In the genomic region with DNA sequence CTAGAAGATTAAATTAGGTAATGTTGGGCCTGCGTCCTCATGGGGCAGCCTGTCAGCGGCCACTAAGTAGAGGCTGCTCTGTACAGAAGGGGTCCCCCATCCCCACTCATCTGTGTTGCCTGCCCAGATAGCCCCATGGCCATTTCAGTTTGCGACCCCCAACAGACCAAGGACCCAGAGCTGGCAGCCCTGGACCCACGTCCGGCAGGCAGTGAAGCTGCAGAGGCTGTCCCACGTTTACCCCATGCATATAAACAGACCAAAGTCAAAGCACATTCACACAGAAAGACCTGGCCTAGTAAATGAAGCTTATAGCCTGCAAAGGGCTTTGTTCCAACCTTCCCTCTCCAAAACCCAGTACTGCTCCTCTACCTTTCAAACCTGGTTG, we compare ENCODE assay signal across 12 cellular contexts. TPM values are rescaled to one million over a fixed set of nuclear protein-coding genes. Genes with fewer than 3 reads are reported as not detected.
DNase-seq lines count a peak whose midpoint lies in the region; ATAC-seq, FAIRE-seq and TF ChIP-seq lines count a peak whose summit lies in the region.
"Had no signal": no experiment of that assay in that cellular context is flagged by ENCODE, and none has a peak within 500 bp of the region (broad histone marks: within the 10 kb centered on the region; RNA-seq: fewer than 3 reads in every experiment).

No MANE protein-coding gene starts in this region.

- peak overlapping the region; percentile 99 for H3K4me2 ChIP-seq in Loucy (ENCODE audit: low read depth, low read length, poor library complexity, severe bottlenecking)
- peak overlapping the region; percentile 5; the same call in 1 of the 2 replicates for H3K4me2 ChIP-seq in GM12878 (ENCODE audit: control insufficient read depth, insufficient read depth)

- H4K20me1 ChIP-seq in Loucy (ENCODE audit: insufficient read depth, low read length, poor library complexity, severe bottlenecking), result peaks cover 50% of the 10 kb centered on the region
- peaks cover 8% of the 10 kb centered on the region; the same call in 1 of the 2 replicates for H4K20me1 ChIP-seq in GM12878 (ENCODE audit: control insufficient read depth, insufficient read depth)

- intact Hi-C loops in CD4-positive, alpha-beta T cell (cut with DNase I, micrococcal nuclease), result loop anchor here in 1 of 2 experiments (1.0 kb wide), 1 partner anchor 12 kb away; no protein-coding TSS in a partner anchor
- intact Hi-C loops in GM12878 (cut with micrococcal nuclease; ENCODE audit: unreplicated experiment), result no loop called here

- in situ Hi-C loops in GM12878 (cut with MboI), result no loop called here

- peaks cover 77% of the 10 kb centered on the region for H3K36me3 Mint-ChIP-seq in CD4-positive, alpha-beta T cell (ENCODE audit: low read depth)
- H3K36me3 Mint-ChIP-seq in neural crest cell (ENCODE audit: low read depth), result peaks cover 17% of the 10 kb centered on the region

- no peak for ATAC-seq in CD4-positive, alpha-beta T cell (ENCODE audit: poor library complexity)
- ATAC-seq in GM12878 (no peak), GM18868 (IDR thresholded peaks at IDR 0.05; ENCODE audit: unreplicated experiment) (no peak), HG02610 (IDR thresholded peaks at IDR 0.05; ENCODE audit: unreplicated experiment) (no peak), HG03175 (IDR thresholded peaks at IDR 0.05; ENCODE audit: unreplicated experiment) (no peak)

- H3K36me3 ChIP-seq in Loucy (ENCODE audit: insufficient read depth, low read length), result peaks cover 50% of the 10 kb centered on the region; the same call in 1 of the 2 replicates
- H3K36me3 ChIP-seq in GM12878 (ENCODE audit: control insufficient read depth in 2 of 2, insufficient read depth in 2 of 2, low read length in 1 of 2), result peaks cover 30 to 47% of the 10 kb centered on the region in 2 experiments

- CTCF ChIA-PET in CD4-positive, alpha-beta T cell (lab: Charles Lee), result no interaction called here
- CTCF ChIA-PET in GM12878 (lab: Yijun Ruan, JAX), result interaction anchor here (1.0 to 2.0 kb wide), 3 partner anchors 11 to 70 kb away, joined by 3 to 7 read pairs (median 3); no protein-coding TSS in a partner anchor

- no peak for DNase-seq in CD4-positive, alpha-beta T cell
- DNase-seq in GM12878 (ENCODE audit: low read depth, low spot score), result no peak
- no peak for DNase-seq in neural crest cell (ENCODE audit: low read depth, low spot score)
- no peak for DNase-seq in NCI-H1930 (lab: John Stamatoyannopoulos, UW)
- DNase-seq: BE2C; effector CD8-positive, alpha-beta T cell had no signal

- no peaks in the 10 kb centered on the region for H3K9me3 Mint-ChIP-seq in CD4-positive, alpha-beta T cell
- no peaks in the 10 kb centered on the region for H3K9me3 Mint-ChIP-seq in neural crest cell

- peaks cover 7% of the 10 kb centered on the region; the same call in 1 of the 2 replicates for H3F3A ChIP-seq in Loucy (ENCODE audit: low read depth)

- H2AFZ ChIP-seq in Loucy (ENCODE audit: low read length) (no peak overlapping the region), GM12878 (ENCODE audit: control insufficient read depth, low read depth, low read length) (no peak overlapping the region)

- TF ChIP-seq EP300 in GM12878 (IDR thresholded peaks at IDR 0.05; ENCODE audit: borderline replicate concordance in 1 of 2, control insufficient read depth in 1 of 2, low read depth in 2 of 2, low read length in 2 of 2), result no peak

- POLR2A ChIA-PET in CD4-positive, alpha-beta T cell (lab: Charles Lee), result no interaction called here
- POLR2A ChIA-PET in GM12878 (lab: Charles Lee), result interaction anchor here (0.6 to 6.6 kb wide), 3 partner anchors 8 to 192 kb away, joined by 4 to 42 read pairs (median 5); partner anchors contain the start of genes COG8 and NIP7

- H3K27ac Mint-ChIP-seq in CD4-positive, alpha-beta T cell, result peak overlapping the region; percentile 58
- H3K27ac Mint-ChIP-seq in neural crest cell (ENCODE audit: unreplicated experiment), result peak overlapping the region; percentile 27

- RAD21 ChIA-PET in GM12878 (lab: Charles Lee; ENCODE audit: unreplicated experiment), result interaction anchor here (0.8 kb wide), 1 partner anchor 32 kb away, joined by 3 read pairs; no protein-coding TSS in a partner anchor

- H3K79me2 ChIP-seq in Loucy (ENCODE audit: insufficient read depth, low read length) (peaks cover 91% of the 10 kb centered on the region), GM12878 (ENCODE audit: control insufficient read depth, insufficient read depth, low read length) (peaks cover 61% of the 10 kb centered on the region)

- TF ChIP-seq RAD21 in GM12878 (IDR thresholded peaks at IDR 0.05; ENCODE audit: insufficient read depth, low read depth, low read length), result no peak

- H3K4me3 ChIP-seq in Loucy (ENCODE audit: low read length, poor library complexity, severe bottlenecking) (peak overlapping the region; percentile 87), GM12878 (peak overlapping the region; percentile 34; the same call in 1 of the 2 replicates)
- H3K4me3 ChIP-seq: ascending aorta had no signal

- peaks cover 36% of the 10 kb centered on the region for H3K4me1 Mint-ChIP-seq in CD4-positive, alpha-beta T cell (ENCODE audit: low read depth)
- peaks cover 27% of the 10 kb centered on the region for H3K4me1 Mint-ChIP-seq in neural crest cell

- no peak overlapping the region for H3K27ac ChIP-seq in CD4-positive, alpha-beta T cell (ENCODE audit: low read depth, low read length)
- H3K27ac ChIP-seq in GM12878 (ENCODE audit: control insufficient read depth, insufficient read depth), result no peak overlapping the region
- H3K27ac ChIP-seq: ascending aorta, neutrophil had no signal

- WGBS in GM12878 (ENCODE audit: insufficient coverage, insufficient replicate concordance, low lambda C conversion rate, missing lambda C conversion rate), result 87% methylated on average over 6 of the region's 6 CpGs

- SMC1A ChIA-PET in GM12878 (lab: Charles Lee; ENCODE audit: uncharacterized antibody, unreplicated experiment), result interaction anchor here (0.8 to 2.5 kb wide), 6 partner anchors 13 to 470 kb away, joined by 3 to 6 read pairs (median 4); no protein-coding TSS in a partner anchor

- peaks cover 40% of the 10 kb centered on the region for H3K4me1 ChIP-seq in Loucy (ENCODE audit: insufficient read depth, low read length, poor library complexity, severe bottlenecking)
- H3K4me1 ChIP-seq in GM12878 (ENCODE audit: control insufficient read depth, insufficient read depth, low read length), result peaks cover 10% of the 10 kb centered on the region

- no peak for TF ChIP-seq CTCF in CD4-positive, alpha-beta T cell (IDR thresholded peaks at IDR 0.05)
- TF ChIP-seq CTCF in Loucy (conservative IDR thresholded peaks at IDR 0.05; ENCODE audit: low read length), result no peak
- TF ChIP-seq CTCF in GM12878 (IDR thresholded peaks at IDR 0.05 in 2 of 3, conservative IDR thresholded peaks at IDR 0.05 in 1 of 3; ENCODE audit: control insufficient read depth in 2 of 3, extremely low read depth in 1 of 3, insufficient read depth in 1 of 3, low read depth in 3 of 3, low read length in 3 of 3), result no peak
- TF ChIP-seq CTCF in neural crest cell (conservative IDR thresholded peaks at IDR 0.05), result no peak

- TF ChIP-seq POLR2A in GM12878 (IDR thresholded peaks at IDR 0.05; ENCODE audit: low read depth, low read length), result 0 out of 2 replicates have a peak, but pooled peaks have one; percentile 27

- BruUV-seq in GM12878 (replicated peaks; lab: Mats Ljungman, UMichigan), result no TSS peak

- H3K4me3 Mint-ChIP-seq in CD4-positive, alpha-beta T cell, result no peak overlapping the region
- H3K4me3 Mint-ChIP-seq in neural crest cell, result peak overlapping the region; percentile 72

- no peaks in the 10 kb centered on the region for H3K9me3 ChIP-seq in CD4-positive, alpha-beta T cell (ENCODE audit: control insufficient read depth, low read length)
- no peaks in the 10 kb centered on the region for H3K9me3 ChIP-seq in Loucy (ENCODE audit: insufficient read depth, low read depth, low read length)
- no peaks in the 10 kb centered on the region for H3K9me3 ChIP-seq in GM12878 (replicated peaks; ENCODE audit: control insufficient read depth, insufficient read depth, low read length)
- H3K9me3 ChIP-seq: ascending aorta, BE2C, neutrophil had no signal

- no peak for FAIRE-seq in GM12878 (lab: Jason Lieb, UNC)

- H3K27me3 ChIP-seq in CD4-positive, alpha-beta T cell (ENCODE audit: control insufficient read depth, insufficient read depth, low read length), result no peaks in the 10 kb centered on the region
- H3K27me3 ChIP-seq in Loucy (ENCODE audit: insufficient read depth, low read length, poor library complexity, severe bottlenecking) (no peaks in the 10 kb centered on the region), GM12878 (replicated peaks in 1 of 2; ENCODE audit: control insufficient read depth in 2 of 2, insufficient read depth in 2 of 2, low read length in 1 of 2) (no peaks in the 10 kb centered on the region)
- H3K27me3 ChIP-seq: ascending aorta, BE2C, neutrophil had no signal

- no peaks in the 10 kb centered on the region for H3K27me3 Mint-ChIP-seq in CD4-positive, alpha-beta T cell
- no peaks in the 10 kb centered on the region for H3K27me3 Mint-ChIP-seq in neural crest cell (ENCODE audit: low read depth)

- H3K9ac ChIP-seq in Loucy (ENCODE audit: low read depth, low read length, poor library complexity, severe bottlenecking) (peak overlapping the region; percentile 94), GM12878 (ENCODE audit: control insufficient read depth, insufficient read depth, low read length) (no peak overlapping the region)

- H3K9me2 ChIP-seq in Loucy (replicated peaks; ENCODE audit: low read depth, low read length), result no peaks in the 10 kb centered on the region

RNA-seq across cellular contexts. Expression of gene PDF, which starts 4.6 kb away (rescaled TPM):
- 1 to 10 TPM; 2.8 to 2.9 TPM for total RNA-seq in CD4-positive, alpha-beta T cell
- 9.9 and 10.2 TPM in 2 replicates for total RNA-seq in GM12878 (2013; cell fraction: nucleolus; rRNA removed)
- total RNA-seq in GM12878 (2014; rRNA removed), result 32.5 and 42.0 TPM in 2 replicates
- 2.4 and 3.0 TPM in 2 replicates for total RNA-seq in GM12878 (2014; rRNA removed; fragmentation: Illumina TruSeq; extraction: Trizol)
- 25.8 and 28.7 TPM in 2 replicates for total RNA-seq in GM12878 (2021)
- 5.3 TPM for polyA plus RNA-seq in GM12878 (2011; ENCODE audit: low read depth)
- 1.4 and 4.6 TPM in 2 replicates for polyA plus RNA-seq in GM12878 (2011; rRNA removed)
- 8.8 and 15.5 TPM in 2 replicates for polyA plus RNA-seq in GM12878 (2011; cell fraction: cytosol; rRNA removed)
- 9.9 and 10.9 TPM in 2 replicates for polyA plus RNA-seq in GM12878 (2011; cell fraction: nucleus; rRNA removed)
- 8.2 and 10.7 TPM in 2 replicates for polyA plus RNA-seq in GM12878 (2012)
- polyA plus RNA-seq in GM12878 (2014; fragmentation: Illumina TruSeq; extraction: Trizol), result 1.9 and 2.4 TPM in 2 replicates
- polyA plus RNA-seq in GM12878 (2014; fragmentation: Nextera tagmentation; extraction: Ambion mirVana), result under 1 TPM; 0.13 to 0.37 TPM
- polyA plus RNA-seq in GM12878 (2014; rRNA removed), result 30.1 and 37.6 TPM in 2 replicates
- polyA plus RNA-seq in GM12878 (2016; fragmentation: Nextera tagmentation; extraction: Ambion mirVana), result 10 to 100 TPM; 38.5 to 44.1 TPM
- polyA minus RNA-seq in GM12878 (2011; rRNA and poly(A)+ RNA removed), result 3.1 and 4.0 TPM in 2 replicates
- polyA minus RNA-seq in GM12878 (2011; cell fraction: cytosol; rRNA and poly(A)+ RNA removed), result 1.1 and 5.7 TPM in 2 replicates
- polyA minus RNA-seq in GM12878 (2011; cell fraction: nucleus; rRNA and poly(A)+ RNA removed), result 2.4 and 5.4 TPM in 2 replicates
- total RNA-seq in neural crest cell, result 19.4 and 20.1 TPM in 2 replicates

RNA-seq across cellular contexts. Expression of gene COG8, which starts 13.6 kb away (rescaled TPM):
- total RNA-seq in CD4-positive, alpha-beta T cell, result 10 to 100 TPM; 18.4 to 19.3 TPM
- total RNA-seq in GM12878 (2013; cell fraction: nucleolus; rRNA removed), result 59.5 and 67.1 TPM in 2 replicates
- total RNA-seq in GM12878 (2014; rRNA removed) (38.0 and 39.6 TPM in 2 replicates), GM12878 (2014; rRNA removed; fragmentation: Illumina TruSeq; extraction: Trizol) (18.1 and 19.1 TPM in 2 replicates), GM12878 (2021) (29.9 and 38.6 TPM in 2 replicates), neural crest cell (64.2 and 67.6 TPM in 2 replicates)
- polyA plus RNA-seq in GM12878 (2011; ENCODE audit: low read depth), result 10.7 TPM
- polyA plus RNA-seq in GM12878 (2011; rRNA removed) (12.4 and 20.3 TPM in 2 replicates), GM12878 (2014; fragmentation: Illumina TruSeq; extraction: Trizol) (13.1 and 17.5 TPM in 2 replicates), GM12878 (2014; fragmentation: Nextera tagmentation; extraction: Ambion mirVana) (1 to 10 TPM; 2.8 to 3.1 TPM), GM12878 (2014; rRNA removed) (25.1 and 27.2 TPM in 2 replicates), GM12878 (2016; fragmentation: Nextera tagmentation; extraction: Ambion mirVana) (10 to 100 TPM; 29.2 to 31.0 TPM)
- 26.3 and 31.1 TPM in 2 replicates for polyA plus RNA-seq in GM12878 (2011; cell fraction: cytosol; rRNA removed)
- 24.1 and 27.5 TPM in 2 replicates for polyA plus RNA-seq in GM12878 (2011; cell fraction: nucleus; rRNA removed)
- polyA plus RNA-seq in GM12878 (2012), result 13.7 and 16.0 TPM in 2 replicates
- 35.3 and 52.3 TPM in 2 replicates for polyA minus RNA-seq in GM12878 (2011; rRNA and poly(A)+ RNA removed)
- polyA minus RNA-seq in GM12878 (2011; cell fraction: cytosol; rRNA and poly(A)+ RNA removed), result 15.2 and 16.5 TPM in 2 replicates
- 29.6 and 47.5 TPM in 2 replicates for polyA minus RNA-seq in GM12878 (2011; cell fraction: nucleus; rRNA and poly(A)+ RNA removed)

RNA-seq across cellular contexts. Expression of gene NIP7, which starts 13.8 kb away (rescaled TPM):
- total RNA-seq in CD4-positive, alpha-beta T cell, result 10 to 100 TPM; 36.7 to 38.2 TPM
- total RNA-seq in GM12878 (2013; cell fraction: nucleolus; rRNA removed), result 21.6 and 24.4 TPM in 2 replicates
- total RNA-seq in GM12878 (2014; rRNA removed) (35.5 and 43.2 TPM in 2 replicates), GM12878 (2014; rRNA removed; fragmentation: Illumina TruSeq; extraction: Trizol) (54.1 and 58.9 TPM in 2 replicates), GM12878 (2021) (38.5 and 39.1 TPM in 2 replicates), neural crest cell (42.0 and 42.3 TPM in 2 replicates)
- polyA plus RNA-seq in GM12878 (2011; ENCODE audit: low read depth), result 23.3 TPM
- polyA plus RNA-seq in GM12878 (2011; rRNA removed) (18.8 and 20.7 TPM in 2 replicates), GM12878 (2014; fragmentation: Illumina TruSeq; extraction: Trizol) (57.7 and 68.6 TPM in 2 replicates), GM12878 (2014; fragmentation: Nextera tagmentation; extraction: Ambion mirVana) (10 to 100 TPM; 57.8 to 62.9 TPM), GM12878 (2014; rRNA removed) (35.5 and 38.6 TPM in 2 replicates), GM12878 (2016; fragmentation: Nextera tagmentation; extraction: Ambion mirVana) (10 to 100 TPM; 56.6 to 56.7 TPM)
- polyA plus RNA-seq in GM12878 (2011; cell fraction: cytosol; rRNA removed), result 12.9 and 16.9 TPM in 2 replicates
- 7.0 and 9.8 TPM in 2 replicates for polyA plus RNA-seq in GM12878 (2011; cell fraction: nucleus; rRNA removed)
- polyA plus RNA-seq in GM12878 (2012), result 22.9 and 28.6 TPM in 2 replicates
- 18.5 and 18.8 TPM in 2 replicates for polyA minus RNA-seq in GM12878 (2011; rRNA and poly(A)+ RNA removed)
- 7.5 and 7.9 TPM in 2 replicates for polyA minus RNA-seq in GM12878 (2011; cell fraction: cytosol; rRNA and poly(A)+ RNA removed)
- polyA minus RNA-seq in GM12878 (2011; cell fraction: nucleus; rRNA and poly(A)+ RNA removed), result 9.7 and 11.0 TPM in 2 replicates

RNA-seq across cellular contexts. Expression of gene VPS4A, which starts 14.6 kb away (rescaled TPM):
- total RNA-seq in CD4-positive, alpha-beta T cell, result 10 to 100 TPM; 57.8 to 62.4 TPM
- 26.1 and 29.7 TPM in 2 replicates for total RNA-seq in GM12878 (2013; cell fraction: nucleolus; rRNA removed)
- total RNA-seq in GM12878 (2014; rRNA removed) (21.4 and 22.5 TPM in 2 replicates), GM12878 (2014; rRNA removed; fragmentation: Illumina TruSeq; extraction: Trizol) (16.1 and 17.2 TPM in 2 replicates), GM12878 (2021) (21.4 and 22.2 TPM in 2 replicates), neural crest cell (35.3 and 36.5 TPM in 2 replicates)
- 16.3 TPM for polyA plus RNA-seq in GM12878 (2011; ENCODE audit: low read depth)
- polyA plus RNA-seq in GM12878 (2011; rRNA removed) (5.7 and 8.7 TPM in 2 replicates), GM12878 (2014; fragmentation: Illumina TruSeq; extraction: Trizol) (13.8 and 22.2 TPM in 2 replicates), GM12878 (2014; fragmentation: Nextera tagmentation; extraction: Ambion mirVana) (1 to 10 TPM; 5.2 to 8.7 TPM), GM12878 (2014; rRNA removed) (20.3 and 24.0 TPM in 2 replicates), GM12878 (2016; fragmentation: Nextera tagmentation; extraction: Ambion mirVana) (10 to 100 TPM; 34.6 to 36.3 TPM)
- 13.2 and 13.9 TPM in 2 replicates for polyA plus RNA-seq in GM12878 (2011; cell fraction: cytosol; rRNA removed)
- 19.0 and 24.1 TPM in 2 replicates for polyA plus RNA-seq in GM12878 (2011; cell fraction: nucleus; rRNA removed)
- 23.7 and 31.4 TPM in 2 replicates for polyA plus RNA-seq in GM12878 (2012)
- 8.6 and 16.8 TPM in 2 replicates for polyA minus RNA-seq in GM12878 (2011; rRNA and poly(A)+ RNA removed)
- polyA minus RNA-seq in GM12878 (2011; cell fraction: cytosol; rRNA and poly(A)+ RNA removed), result 6.9 and 12.4 TPM in 2 replicates
- 9.6 and 11.8 TPM in 2 replicates for polyA minus RNA-seq in GM12878 (2011; cell fraction: nucleus; rRNA and poly(A)+ RNA removed)

RNA-seq across cellular contexts. Expression of gene TMED6, which starts 25.8 kb away (rescaled TPM):
- total RNA-seq in CD4-positive, alpha-beta T cell, result 1 to 10 TPM; 1.5 to 2.1 TPM
- 1.5 TPM in 2 replicates for total RNA-seq in GM12878 (2013; cell fraction: nucleolus; rRNA removed)
- total RNA-seq in GM12878 (2014; rRNA removed) (0.27 and 0.40 TPM in 2 replicates), GM12878 (2014; rRNA removed; fragmentation: Illumina TruSeq; extraction: Trizol) (0.37 and 1.1 TPM in 2 replicates), GM12878 (2021) (0.48 and 1.7 TPM in 2 replicates), neural crest cell (0.56 and 0.82 TPM in 2 replicates)
- 1.0 TPM for polyA plus RNA-seq in GM12878 (2011; ENCODE audit: low read depth)
- polyA plus RNA-seq in GM12878 (2011; rRNA removed) (0.30 and 0.36 TPM in 2 replicates), GM12878 (2014; fragmentation: Illumina TruSeq; extraction: Trizol) (0.78 and 1.4 TPM in 2 replicates), GM12878 (2014; fragmentation: Nextera tagmentation; extraction: Ambion mirVana) (under 1 TPM; 0.40 to 0.80 TPM), GM12878 (2014; rRNA removed) (0.27 and 0.52 TPM in 2 replicates), GM12878 (2016; fragmentation: Nextera tagmentation; extraction: Ambion mirVana) (under 1 TPM; 0.78 to 0.83 TPM)
- 0.12 and 0.18 TPM in 2 replicates for polyA plus RNA-seq in GM12878 (2011; cell fraction: cytosol; rRNA removed)
- 0.47 and 0.70 TPM in 2 replicates for polyA plus RNA-seq in GM12878 (2011; cell fraction: nucleus; rRNA removed)
- polyA plus RNA-seq in GM12878 (2012), result 0.69 and 1.4 TPM in 2 replicates
- not detected in 2 replicates for polyA minus RNA-seq in GM12878 (2011; rRNA and poly(A)+ RNA removed)
- polyA minus RNA-seq in GM12878 (2011; cell fraction: cytosol; rRNA and poly(A)+ RNA removed), result not detected in 2 replicates
- not detected in 2 replicates for polyA minus RNA-seq in GM12878 (2011; cell fraction: nucleus; rRNA and poly(A)+ RNA removed)
- total RNA-seq: ascending aorta had no signal
